In genomic region chr18:79348066-79348465, GRCh38 we compare ENCODE assay signal across 15 cellular contexts. TPM values are rescaled to one million over a fixed set of nuclear protein-coding genes. Genes with fewer than 3 reads are reported as not detected.
DNase-seq lines count a peak whose midpoint lies in the region; ATAC-seq and TF ChIP-seq lines count a peak whose summit lies in the region.
"Had no signal": no experiment of that assay in that cellular context is flagged by ENCODE, and none has a peak within 500 bp of the region (broad histone marks: within the 10 kb centered on the region; RNA-seq: fewer than 3 reads in every experiment).

No MANE protein-coding gene starts in this region.

- H3K9me3 ChIP-seq in T-helper 17 cell (ENCODE audit: control insufficient read depth, low read length, poor library complexity, severe bottlenecking) = no peaks in the 10 kb centered on the region
- H3K9me3 ChIP-seq: HAP-1 had no signal

- no peaks in the 10 kb centered on the region for H3K27me3 Mint-ChIP-seq in T-helper 17 cell
- H3K27me3 Mint-ChIP-seq in endothelial cell (ENCODE audit: unreplicated experiment) = peaks cover 10% of the 10 kb centered on the region
- H3K27me3 Mint-ChIP-seq: B cell; CD4-positive, alpha-beta T cell had no signal

- no peak overlapping the region for H3K4me3 Mint-ChIP-seq in T-helper 17 cell
- no peak overlapping the region for H3K4me3 Mint-ChIP-seq in endothelial cell (ENCODE audit: unreplicated experiment)
- no peak overlapping the region for H3K4me3 Mint-ChIP-seq in stimulated activated effector memory CD8-positive, alpha-beta T cell treated with anti-CD3 and anti-CD28 coated beads, Interleukin-12 subunit alpha, Interleukin-12 subunit beta, amount 100 ng/mL, for 72 hours
- H3K4me3 Mint-ChIP-seq: B cell; CD4-positive, alpha-beta T cell had no signal

- ATAC-seq in T-helper 17 cell (no peak), HG02885 (IDR thresholded peaks at IDR 0.05; ENCODE audit: poor library complexity, unreplicated experiment) (no peak)
- ATAC-seq in stimulated activated effector memory CD8-positive, alpha-beta T cell treated with anti-CD3 and anti-CD28 coated beads, Interleukin-12 subunit alpha, Interleukin-12 subunit beta, amount 100 ng/mL, for 72 hours = no peak
- ATAC-seq: GM12878, K562 had no signal

- H3K4me1 Mint-ChIP-seq in T-helper 17 cell = no peaks in the 10 kb centered on the region
- peaks cover 8% of the 10 kb centered on the region for H3K4me1 Mint-ChIP-seq in endothelial cell (ENCODE audit: unreplicated experiment)
- H3K4me1 Mint-ChIP-seq in stimulated activated effector memory CD8-positive, alpha-beta T cell treated with anti-CD3 and anti-CD28 coated beads, Interleukin-12 subunit alpha, Interleukin-12 subunit beta, amount 100 ng/mL, for 72 hours = no peaks in the 10 kb centered on the region
- H3K4me1 Mint-ChIP-seq: B cell had no signal

- TF ChIP-seq CTCF in endothelial cell (IDR thresholded peaks at IDR 0.05; ENCODE audit: unreplicated experiment) = no peak

- H3K9me3 Mint-ChIP-seq in endothelial cell (ENCODE audit: unreplicated experiment) = no peaks in the 10 kb centered on the region
- no peaks in the 10 kb centered on the region for H3K9me3 Mint-ChIP-seq in stimulated activated effector memory CD8-positive, alpha-beta T cell treated with anti-CD3 and anti-CD28 coated beads, Interleukin-12 subunit alpha, Interleukin-12 subunit beta, amount 100 ng/mL, for 72 hours
- H3K9me3 Mint-ChIP-seq: CD4-positive, alpha-beta T cell had no signal

- in situ Hi-C loops in Caki2 (cut with HindIII; ENCODE audit: low pct_unique_long_range_greater_than_20kb, low sequenced_read_pairs) = no loop called here

- H3K27ac Mint-ChIP-seq in T-helper 17 cell = peak overlapping the region; percentile 11
- peak overlapping the region; percentile 30 for H3K27ac Mint-ChIP-seq in endothelial cell (ENCODE audit: unreplicated experiment)
- peak overlapping the region; percentile 20 for H3K27ac Mint-ChIP-seq in stimulated activated effector memory CD8-positive, alpha-beta T cell treated with anti-CD3 and anti-CD28 coated beads, Interleukin-12 subunit alpha, Interleukin-12 subunit beta, amount 100 ng/mL, for 72 hours
- H3K27ac Mint-ChIP-seq: B cell; CD4-positive, alpha-beta T cell had no signal

- DNase-seq in Caki2 (ENCODE audit: low read depth) (peak; percentile 12), T-helper 17 cell (no peak), endothelial cell (ENCODE audit: low spot score) (no peak), NCI-H526 (lab: John Stamatoyannopoulos, UW) (no peak), amniotic stem cell (lab: John Stamatoyannopoulos, UW) (no peak)
- no peak for DNase-seq in stimulated activated effector memory CD8-positive, alpha-beta T cell treated with anti-CD3 and anti-CD28 coated beads, Interleukin-12 subunit alpha, Interleukin-12 subunit beta, amount 100 ng/mL, for 72 hours (ENCODE audit: low spot score in 2 of 2)
- DNase-seq: 8988T; C1 segment of cervical spinal cord; CD4-positive, alpha-beta T cell; DMS79 had no signal

- peaks cover 5% of the 10 kb centered on the region for H3K36me3 Mint-ChIP-seq in T-helper 17 cell (ENCODE audit: low read depth)
- H3K36me3 Mint-ChIP-seq in endothelial cell (ENCODE audit: low read depth, unreplicated experiment) = peaks cover 45% of the 10 kb centered on the region
- H3K36me3 Mint-ChIP-seq in stimulated activated effector memory CD8-positive, alpha-beta T cell treated with anti-CD3 and anti-CD28 coated beads, Interleukin-12 subunit alpha, Interleukin-12 subunit beta, amount 100 ng/mL, for 72 hours = peaks cover 57% of the 10 kb centered on the region

RNA-seq across cellular contexts. Expression of gene NFATC1, which starts 47.7 kb away (rescaled TPM):
- 1.7 and 8.3 TPM in 2 replicates for total RNA-seq in Caki2 (2014; rRNA removed; shearing (Covaris generic); ENCODE audit: low replicate concordance)
- total RNA-seq in T-helper 17 cell = 10 to 100 TPM; 73.4 to 77.8 TPM
- total RNA-seq in endothelial cell (ENCODE audit: unreplicated experiment) = 40.6 TPM
